2 cellular contexts compared by ENCODE assay signal in the genomic region with DNA sequence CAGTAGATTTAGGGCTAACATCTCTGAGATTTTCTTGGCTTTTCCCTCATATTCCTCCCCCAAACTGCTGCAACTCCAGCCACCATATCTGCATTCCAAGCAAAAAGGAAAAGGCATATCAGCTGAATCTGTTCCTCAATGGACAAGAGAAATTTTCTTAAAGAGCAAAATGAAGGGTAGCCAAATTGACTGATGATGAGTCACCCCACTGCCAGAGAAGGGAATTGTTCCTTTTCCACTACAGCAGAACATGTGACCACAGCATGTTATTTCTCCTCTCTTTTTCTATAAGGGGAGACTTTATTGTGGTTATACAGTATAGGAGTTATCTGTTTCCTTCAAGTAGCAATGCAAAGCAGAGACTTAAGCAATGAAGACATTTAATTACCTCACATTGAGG.
A peak's percentile ranks its signal among the peaks of the same experiment; 100 is the strongest.
TF ChIP-seq lines count a peak whose summit lies in the region.

No MANE protein-coding gene starts in this region.

TF ChIP-seq in IMR-90, 13 proteins besides CTCF, POLR2A, EP300 and RAD21 (continued from another document):
- TF ChIP-seq, protein P1, sequence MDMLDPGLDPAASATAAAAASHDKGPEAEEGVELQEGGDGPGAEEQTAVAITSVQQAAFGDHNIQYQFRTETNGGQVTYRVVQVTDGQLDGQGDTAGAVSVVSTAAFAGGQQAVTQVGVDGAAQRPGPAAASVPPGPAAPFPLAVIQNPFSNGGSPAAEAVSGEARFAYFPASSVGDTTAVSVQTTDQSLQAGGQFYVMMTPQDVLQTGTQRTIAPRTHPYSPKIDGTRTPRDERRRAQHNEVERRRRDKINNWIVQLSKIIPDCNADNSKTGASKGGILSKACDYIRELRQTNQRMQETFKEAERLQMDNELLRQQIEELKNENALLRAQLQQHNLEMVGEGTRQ (IDR thresholded peaks at IDR 0.05; ENCODE audit: low read depth, low read length) = peak; percentile 46; the same call in 1 of the 2 replicates
- TF ChIP-seq FOS (IDR thresholded peaks at IDR 0.05; ENCODE audit: low read depth, low read length) = peak; percentile 39; the same call in 1 of the 2 replicates

TF ChIP-seq in SK-N-SH treated with all-trans-retinoic acid at 6 μM for 48 hours, 23 proteins besides CTCF, POLR2A, EP300 and RAD21 (continued from another document):
- TF ChIP-seq, protein P2, sequence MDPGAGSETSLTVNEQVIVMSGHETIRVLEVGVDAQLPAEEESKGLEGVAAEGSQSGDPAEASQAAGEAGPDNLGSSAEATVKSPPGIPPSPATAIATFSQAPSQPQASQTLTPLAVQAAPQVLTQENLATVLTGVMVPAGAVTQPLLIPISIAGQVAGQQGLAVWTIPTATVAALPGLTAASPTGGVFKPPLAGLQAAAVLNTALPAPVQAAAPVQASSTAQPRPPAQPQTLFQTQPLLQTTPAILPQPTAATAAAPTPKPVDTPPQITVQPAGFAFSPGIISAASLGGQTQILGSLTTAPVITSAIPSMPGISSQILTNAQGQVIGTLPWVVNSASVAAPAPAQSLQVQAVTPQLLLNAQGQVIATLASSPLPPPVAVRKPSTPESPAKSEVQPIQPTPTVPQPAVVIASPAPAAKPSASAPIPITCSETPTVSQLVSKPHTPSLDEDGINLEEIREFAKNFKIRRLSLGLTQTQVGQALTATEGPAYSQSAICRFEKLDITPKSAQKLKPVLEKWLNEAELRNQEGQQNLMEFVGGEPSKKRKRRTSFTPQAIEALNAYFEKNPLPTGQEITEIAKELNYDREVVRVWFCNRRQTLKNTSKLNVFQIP (CRISPR knock-in tag; IDR thresholded peaks at IDR 0.05; ENCODE audit: borderline replicate concordance, low read depth) = no peak
- TF ChIP-seq, protein P3, sequence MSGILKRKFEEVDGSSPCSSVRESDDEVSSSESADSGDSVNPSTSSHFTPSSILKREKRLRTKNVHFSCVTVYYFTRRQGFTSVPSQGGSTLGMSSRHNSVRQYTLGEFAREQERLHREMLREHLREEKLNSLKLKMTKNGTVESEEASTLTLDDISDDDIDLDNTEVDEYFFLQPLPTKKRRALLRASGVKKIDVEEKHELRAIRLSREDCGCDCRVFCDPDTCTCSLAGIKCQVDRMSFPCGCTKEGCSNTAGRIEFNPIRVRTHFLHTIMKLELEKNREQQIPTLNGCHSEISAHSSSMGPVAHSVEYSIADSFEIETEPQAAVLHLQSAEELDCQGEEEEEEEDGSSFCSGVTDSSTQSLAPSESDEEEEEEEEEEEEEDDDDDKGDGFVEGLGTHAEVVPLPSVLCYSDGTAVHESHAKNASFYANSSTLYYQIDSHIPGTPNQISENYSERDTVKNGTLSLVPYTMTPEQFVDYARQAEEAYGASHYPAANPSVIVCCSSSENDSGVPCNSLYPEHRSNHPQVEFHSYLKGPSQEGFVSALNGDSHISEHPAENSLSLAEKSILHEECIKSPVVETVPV (CRISPR knock-in tag; IDR thresholded peaks at IDR 0.05) = no peak
- TF ChIP-seq GLIS3 (CRISPR knock-in tag; IDR thresholded peaks at IDR 0.05) (no peak), OSR1 (CRISPR knock-in tag; IDR thresholded peaks at IDR 0.05) (no peak)
